ENCODE assay signal across 8 cellular contexts in the genomic region with DNA sequence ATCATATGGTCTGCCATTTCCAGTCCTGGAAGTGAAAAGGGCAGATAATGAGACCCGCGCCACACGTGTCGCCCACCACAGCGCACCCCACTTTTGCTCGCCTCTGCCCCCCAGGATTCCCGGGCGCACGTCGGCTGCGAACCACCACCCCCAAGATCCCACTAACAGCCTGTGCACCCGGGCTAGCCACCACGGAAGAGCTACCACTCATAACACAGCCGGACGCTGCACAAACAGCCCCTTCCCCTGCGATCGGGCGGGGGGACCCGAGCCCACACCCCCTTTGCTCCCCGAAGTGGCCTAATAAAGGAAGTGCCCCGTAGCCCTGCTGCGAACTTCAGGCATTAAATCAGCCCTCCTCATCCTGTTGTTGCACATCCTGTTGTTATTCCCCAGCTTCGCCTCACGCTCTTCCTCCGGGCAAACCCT. TPM values are rescaled to one million over a fixed set of nuclear protein-coding genes. Genes with fewer than 3 reads are reported as not detected.
DNase-seq lines count a peak whose midpoint lies in the region; ATAC-seq and FAIRE-seq lines count a peak whose summit lies in the region.

No MANE protein-coding gene starts in this region.

- peaks cover 11% of the 10 kb centered on the region for H3K4me1 ChIP-seq in mesendoderm (ENCODE audit: control insufficient read depth, low read depth, low read length)
- no peaks in the 10 kb centered on the region for H3K4me1 ChIP-seq in urinary bladder (ENCODE audit: insufficient read depth)

- H3K36me3 ChIP-seq in mesendoderm (ENCODE audit: control insufficient read depth, insufficient read depth, low read length) = peaks cover 4% of the 10 kb centered on the region
- no peaks in the 10 kb centered on the region for H3K36me3 ChIP-seq in urinary bladder (ENCODE audit: insufficient read depth)

- no peak overlapping the region for H2BK120ac ChIP-seq in mesendoderm (ENCODE audit: low read depth, low read length)

- peak overlapping the region; percentile 37 for H2BK5ac ChIP-seq in mesendoderm (ENCODE audit: low read length)

- no peak overlapping the region for H2BK15ac ChIP-seq in mesendoderm (replicated peaks; ENCODE audit: low read depth)

- peak overlapping the region; percentile 85 for H3K56ac ChIP-seq in mesendoderm (ENCODE audit: low read length)

- ATAC-seq in GM18907 (IDR thresholded peaks at IDR 0.05; ENCODE audit: unreplicated experiment) = peak; percentile 25

- H3K4me2 ChIP-seq in mesendoderm (ENCODE audit: low read length) = peak overlapping the region; percentile 14

- peak overlapping the region; percentile 84 for H3K4me3 ChIP-seq in Jurkat, Clone E6-1 (ENCODE audit: low read length)
- H3K4me3 ChIP-seq in mesendoderm (ENCODE audit: low read length) = peak overlapping the region; percentile 54
- H3K4me3 ChIP-seq in urinary bladder (ENCODE audit: low read depth, low read length) = peak overlapping the region; percentile 84

- peaks cover 24% of the 10 kb centered on the region for H3K79me2 ChIP-seq in mesendoderm (ENCODE audit: control insufficient read depth, insufficient read depth, low read length)

- peak overlapping the region; percentile 66 for H3K4ac ChIP-seq in mesendoderm (ENCODE audit: low read depth, low read length)

- H3K79me1 ChIP-seq in mesendoderm (ENCODE audit: low read length) = no peaks in the 10 kb centered on the region

- no peak overlapping the region for H4K5ac ChIP-seq in mesendoderm (ENCODE audit: low read length)

- no peak overlapping the region for H2AK5ac ChIP-seq in mesendoderm (ENCODE audit: low read length)

- DNase-seq in A172 (ENCODE audit: low spot score) = peak; percentile 71
- DNase-seq in Jurkat, Clone E6-1 (ENCODE audit: low read depth, low spot score) = no peak
- peak in 3 of 61 donors; percentile 43 to 63 (median 59) for DNase-seq in caudate nucleus (lab: John Stamatoyannopoulos, UW)
- no peak for DNase-seq in mesendoderm
- DNase-seq in HTR-8/SVneo (ENCODE audit: insufficient read length, low spot score) = no peak
- no peak for DNase-seq in NCI-H82 (lab: John Stamatoyannopoulos, UW)

- H3K27ac ChIP-seq in caudate nucleus (ENCODE audit: low read depth, low read length) (peak overlapping the region; percentile 95), mesendoderm (ENCODE audit: low read depth, low read length) (peak overlapping the region; percentile 74), urinary bladder (ENCODE audit: low read depth) (peak overlapping the region; percentile 81)

- FAIRE-seq in HTR-8/SVneo (lab: Jason Lieb, UNC) = no peak

- peak overlapping the region; percentile 83 for H3K23ac ChIP-seq in mesendoderm (ENCODE audit: low read length)

- H3K27me3 ChIP-seq in mesendoderm (ENCODE audit: insufficient read depth, low read length, poor library complexity) = no peaks in the 10 kb centered on the region

- WGBS in mesendoderm (ENCODE audit: extremely low coverage, insufficient coverage, low lambda C conversion rate) = no CpG with 5 or more reads among the region's 25 CpGs
- under 1% methylated on average over 25 of the region's 25 CpGs for WGBS in urinary bladder

- H3K18ac ChIP-seq in mesendoderm (ENCODE audit: low read length) = peak overlapping the region; percentile 31

- peak overlapping the region; percentile 79 for H3K9ac ChIP-seq in mesendoderm (ENCODE audit: low read length)

- H4K8ac ChIP-seq in mesendoderm (ENCODE audit: low read depth, low read length) = no peak overlapping the region

RNA-seq across cellular contexts. Expression of a gene that starts 0.5 kb away (rescaled TPM):
- total RNA-seq in A172 (2014; rRNA removed; shearing (Covaris generic)) = 140 and 169 TPM in 2 replicates
- polyA plus RNA-seq in Jurkat, Clone E6-1 (2012; ENCODE audit: insufficient read depth, insufficient read length) = 16.4 TPM
- 91.4 TPM for polyA plus RNA-seq in mesendoderm (2013, experiment 1 of 2)
- 86.1 TPM for polyA plus RNA-seq in mesendoderm (2013, experiment 2 of 2)
- 32.4 TPM for total RNA-seq in urinary bladder
- 70.8 TPM for polyA plus RNA-seq in urinary bladder
